ENCODE assay signal across 21 cellular contexts in genomic region chr22:29093030-29093429, GRCh38. TPM values are rescaled to one million over a fixed set of nuclear protein-coding genes. Genes with fewer than 3 reads are reported as not detected.
"Had no signal": no experiment of that assay in that cellular context is flagged by ENCODE, and none has a peak within 500 bp of the region (broad histone marks: within the 10 kb centered on the region; RNA-seq: fewer than 3 reads in every experiment).

No MANE protein-coding gene starts in this region.

- H3K4me1 Mint-ChIP-seq: activated CD4-positive, alpha-beta T cell treated with anti-CD3 and anti-CD28 coated beads, Interleukin-2, amount 10 ng/mL, durations not matched to agents 7 days and 5 days; activated naive CD4-positive, alpha-beta T cell treated with anti-CD3 and anti-CD28 coated beads, Interleukin-2, amount 50 U/mL, for 24 hours had no signal

- H3K27me3 ChIP-seq: body of pancreas, right lobe of liver had no signal

- DNase-seq: activated CD4-positive, alpha-beta T cell treated with anti-CD3 and anti-CD28 coated beads, Interleukin-2, amount 10 ng/mL, durations not matched to agents 7 days and 5 days; activated CD8-positive, alpha-beta memory T cell treated with anti-CD3 and anti-CD28 coated beads for 24 hours; cerebellar nuclear complex; effector memory CD8-positive, alpha-beta T cell; islet precursor cell; posterior cingulate gyrus; stimulated activated CD4-positive, alpha-beta T cell treated with anti-CD3 and anti-CD28 coated beads, Interleukin-12 subunit alpha, Interleukin-12 subunit beta, amount 100 ng/mL, for 4 hours; stimulated activated CD4-positive, alpha-beta T cell treated with anti-CD3 and anti-CD28 coated beads, Interleukin-2, amount 100 ng/mL, for 48 hours; stimulated activated CD8-positive, alpha-beta memory T cell treated with anti-CD3 and anti-CD28 coated beads, Interleukin-4, amount 100 ng/mL, for 48 hours; stimulated activated naive CD8-positive, alpha-beta T cell treated with anti-CD3 and anti-CD28 coated beads, Interleukin-15, Interleukin-2, amounts not matched to agents 100 U/mL and 50 U/mL, for 24 hours; T-helper 17 cell had no signal

- H3K4me3 Mint-ChIP-seq: activated CD4-positive, alpha-beta T cell treated with anti-CD3 and anti-CD28 coated beads, Interleukin-2, amount 10 ng/mL, durations not matched to agents 7 days and 5 days; activated naive CD4-positive, alpha-beta T cell treated with anti-CD3 and anti-CD28 coated beads, Interleukin-2, amount 50 U/mL, for 24 hours; dendritic cell treated with granulocyte-macrophage colony-stimulating factor and Interleukin-4, amounts not matched to agents 40 ng/mL and 50 ng/mL, for 4 days; effector memory CD8-positive, alpha-beta T cell; T-helper 17 cell; WTC11 had no signal

- H3K4me3 ChIP-seq: body of pancreas, right lobe of liver, thoracic aorta had no signal

- H3K9me3 ChIP-seq: body of pancreas, right lobe of liver, thoracic aorta had no signal

- H3K36me3 ChIP-seq: right lobe of liver, thoracic aorta had no signal

- FAIRE-seq: urothelium cell line had no signal

- H3K27ac ChIP-seq: body of pancreas, right lobe of liver had no signal

- H3K36me3 Mint-ChIP-seq: activated naive CD4-positive, alpha-beta T cell treated with anti-CD3 and anti-CD28 coated beads, Interleukin-2, amount 50 U/mL, for 24 hours; WTC11 had no signal

- H3K27ac Mint-ChIP-seq: activated CD4-positive, alpha-beta T cell treated with anti-CD3 and anti-CD28 coated beads, Interleukin-2, amount 10 ng/mL, durations not matched to agents 7 days and 5 days; activated naive CD4-positive, alpha-beta T cell treated with anti-CD3 and anti-CD28 coated beads, Interleukin-2, amount 50 U/mL, for 24 hours; dendritic cell treated with granulocyte-macrophage colony-stimulating factor and Interleukin-4, amounts not matched to agents 40 ng/mL and 50 ng/mL, for 4 days; effector memory CD8-positive, alpha-beta T cell; T-helper 17 cell; WTC11 had no signal

- H3K9me3 Mint-ChIP-seq: activated CD4-positive, alpha-beta T cell treated with anti-CD3 and anti-CD28 coated beads, Interleukin-2, amount 10 ng/mL, durations not matched to agents 7 days and 5 days; activated naive CD4-positive, alpha-beta T cell treated with anti-CD3 and anti-CD28 coated beads, Interleukin-2, amount 50 U/mL, for 24 hours; dendritic cell treated with granulocyte-macrophage colony-stimulating factor and Interleukin-4, amounts not matched to agents 40 ng/mL and 50 ng/mL, for 4 days; effector memory CD8-positive, alpha-beta T cell; WTC11 had no signal

RNA-seq across cellular contexts. Expression of gene C22orf31, which starts 31.4 kb away (rescaled TPM):
- total RNA-seq: activated CD4-positive, alpha-beta T cell treated with anti-CD3 and anti-CD28 coated beads, Interleukin-2, amount 10 ng/mL, durations not matched to agents 7 days and 5 days; body of pancreas; epithelial cell of proximal tubule; myocyte; right lobe of liver; T-helper 17 cell; thoracic aorta; WTC11 had no signal
- polyA plus RNA-seq: liver had no signal
